In the genomic region with DNA sequence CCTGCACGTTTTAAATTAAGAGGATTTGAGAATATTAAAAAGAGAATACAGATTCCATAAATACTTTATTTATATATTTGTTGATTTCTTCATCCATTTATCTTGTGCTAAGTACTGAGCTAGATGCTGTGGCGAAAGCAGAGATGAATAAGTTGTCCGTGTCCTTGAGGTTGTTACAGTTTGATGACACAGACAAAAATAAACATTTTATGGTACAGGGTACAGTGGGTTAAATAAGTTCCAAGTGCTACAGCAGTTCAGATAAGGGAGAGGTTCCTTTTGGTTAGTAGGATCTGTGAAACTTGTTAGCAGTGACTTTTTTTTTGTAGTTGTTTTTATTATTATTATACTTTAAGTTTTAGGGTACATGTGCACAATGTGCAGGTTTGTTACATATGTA, we compare ENCODE assay signal across 35 cellular contexts.
"Had no signal": no experiment of that assay in that cellular context is flagged by ENCODE, and none has a peak within 500 bp of the region (broad histone marks: within the 10 kb centered on the region; RNA-seq: fewer than 3 reads in every experiment).

No MANE protein-coding gene starts in this region.

- H3K4me1 ChIP-seq: adrenal gland, ascending aorta, body of pancreas, breast epithelium had no signal

- FAIRE-seq: astrocyte, bronchial epithelial cell had no signal

- H3K9me3 ChIP-seq: adrenal gland, ascending aorta, body of pancreas, breast epithelium had no signal

- DNase-seq: activated effector memory CD4-positive, alpha-beta T cell treated with anti-CD3 and anti-CD28 coated beads, Interleukin-2, amount 50 U/mL, for 16 hours; activated effector memory CD4-positive, alpha-beta T cell treated with Interleukin-2 at 50 U/mL for 16 hours; activated gamma-delta T cell; activated gamma-delta T cell treated with Interleukin-2 at 50 U/mL for 16 hours; activated naive CD4-positive, alpha-beta T cell; activated naive CD4-positive, alpha-beta T cell treated with anti-CD3 and anti-CD28 coated beads for 36 hours; activated naive CD4-positive, alpha-beta T cell treated with anti-CD3 and anti-CD28 coated beads, Interleukin-2, amount 10 ng/mL, durations not matched to agents 7 days and 5 days; activated naive CD4-positive, alpha-beta T cell treated with anti-CD3 and anti-CD28 coated beads, Interleukin-2, amount 50 U/mL, for 16 hours; activated naive CD4-positive, alpha-beta T cell treated with Interleukin-2 at 50 U/mL for 16 hours; activated naive CD8-positive, alpha-beta T cell treated with anti-CD3 and anti-CD28 coated beads for 36 hours; activated naive CD8-positive, alpha-beta T cell treated with anti-CD3 and anti-CD28 coated beads, Interleukin-2, amount 10 ng/mL, durations not matched to agents 7 days and 5 days; activated naive CD8-positive, alpha-beta T cell treated with anti-CD3 and anti-CD28 coated beads, Interleukin-2, amount 50 U/mL, for 24 hours; activated T-cell treated with anti-CD3 and anti-CD28 coated beads for 4 hours; activated T-cell treated with anti-CD3 and anti-CD28 coated beads, Interleukin-2, amount 50 U/mL, for 1 hour; activated T-cell treated with anti-CD3 and anti-CD28 coated beads, Interleukin-2, amount 50 U/mL, for 24 hours; activated T-cell treated with anti-CD3 and anti-CD28 coated beads, Interleukin-2, amount 50 U/mL, for 4 hours; activated T-cell treated with anti-CD3 and anti-CD28 coated beads, Interleukin-2, amount 50 U/mL, for 48 hours; activated T-cell treated with anti-CD3 and anti-CD28 coated beads, Interleukin-2, amount 50 U/mL, for 72 hours; adrenal gland; amniotic stem cell; amygdala; anterior cingulate cortex; aorta; body of pancreas; brain microvascular endothelial cell; caudate nucleus; central memory CD4-positive, alpha-beta T cell; cerebellar nuclear complex had no signal

- H3K27me3 ChIP-seq: adrenal gland, ascending aorta, body of pancreas, brain microvascular endothelial cell, breast epithelium, cardiac muscle cell had no signal

- ATAC-seq: activated naive CD4-positive, alpha-beta T cell treated with anti-CD3 and anti-CD28 coated beads, Interleukin-2, amount 50 U/mL, for 72 hours; activated naive CD8-positive, alpha-beta T cell treated with anti-CD3 and anti-CD28 coated beads, Interleukin-2, amount 50 U/mL, for 24 hours; activated T-cell treated with anti-CD3 and anti-CD28 coated beads, Interleukin-2, amount 50 U/mL, for 4 hours; activated T-cell treated with anti-CD3 and anti-CD28 coated beads, Interleukin-2, amount 50 U/mL, for 72 hours; activated T-helper 17 cell treated with anti-CD3 and anti-CD28 coated beads, Interleukin-2, amount 50 U/mL, for 72 hours; body of pancreas had no signal

- H3K4me3 ChIP-seq: adrenal gland, ascending aorta, body of pancreas, breast epithelium, cardiac muscle cell had no signal

- H3K27ac ChIP-seq: adrenal gland, ascending aorta, body of pancreas, brain microvascular endothelial cell, breast epithelium, cardiac muscle cell had no signal

- H3K36me3 ChIP-seq: adrenal gland, ascending aorta, brain microvascular endothelial cell, breast epithelium, cardiac muscle cell had no signal
